12 cellular contexts compared by ENCODE assay signal in the genomic region with DNA sequence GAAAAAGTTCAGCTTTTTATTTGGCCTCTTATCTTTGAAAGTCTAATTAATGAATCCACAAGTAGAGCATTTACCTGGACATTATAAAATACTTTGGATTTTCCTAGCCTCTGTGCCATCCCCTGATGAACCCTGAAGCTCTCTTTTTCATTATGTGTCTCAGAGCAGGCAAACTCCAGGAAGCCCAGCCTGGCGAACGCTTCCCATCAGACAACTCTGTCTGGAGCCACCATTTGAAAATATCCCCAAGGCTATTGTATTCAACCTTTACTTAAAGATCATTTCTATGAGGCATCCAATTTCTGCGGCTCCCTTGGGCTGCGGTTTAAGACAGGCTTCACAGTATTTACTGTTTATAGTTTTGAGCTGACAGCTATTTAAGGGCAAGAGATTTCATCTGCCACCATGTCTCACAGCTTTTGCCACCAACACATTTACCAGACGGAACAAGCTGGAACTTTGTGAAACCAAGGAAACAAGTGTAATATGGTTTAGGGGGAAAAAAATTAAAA.
DNase-seq lines count a peak whose midpoint lies in the region; ATAC-seq and TF ChIP-seq lines count a peak whose summit lies in the region.
"Had no signal": no experiment of that assay in that cellular context is flagged by ENCODE, and none has a peak within 500 bp of the region (broad histone marks: within the 10 kb centered on the region; RNA-seq: fewer than 3 reads in every experiment).

No MANE protein-coding gene starts in this region.

- DNase-seq in RWPE1 (ENCODE audit: low spot score): no peak
- peak; percentile 14 for DNase-seq in fibroblast of gingiva (ENCODE audit: low read depth)
- no peak for DNase-seq in neuronal stem cell (ENCODE audit: low spot score)
- no peak for DNase-seq in occipital lobe (lab: John Stamatoyannopoulos, UW)
- no peak for DNase-seq in sciatic nerve (ENCODE audit: low spot score)
- DNase-seq in SK-N-DZ (ENCODE audit: low spot score): no peak
- DNase-seq: activated T-cell treated with anti-CD3 and anti-CD28 coated beads, Interleukin-2, amount 50 U/mL, for 1 hour; NCI-H526 treated with DMSO at 0.1 percent for 48 hours had no signal

- H3K4ac ChIP-seq in neuronal stem cell (ENCODE audit: low read length): no peak overlapping the region

- intact Hi-C loops in sciatic nerve (cut with DNase I): no loop called here

- H2BK15ac ChIP-seq in neuronal stem cell (ENCODE audit: low read length): no peak overlapping the region

- POLR2A ChIA-PET in RWPE1 (lab: Yijun Ruan, JAX; ENCODE audit: low non-redundant PET): no interaction called here

- no peak overlapping the region for H2BK12ac ChIP-seq in neuronal stem cell (ENCODE audit: low read length)

- no CpG with 5 or more reads among the region's 5 CpGs for WGBS in neuronal stem cell (ENCODE audit: extremely low coverage in 2 of 2, insufficient read length in 2 of 2, insufficient replicate concordance in 1 of 2), 2 donors

- H4K91ac ChIP-seq in neuronal stem cell (ENCODE audit: low read depth, low read length, poor library complexity): no peak overlapping the region

- no peak for ATAC-seq in GM21528 (IDR thresholded peaks at IDR 0.05; ENCODE audit: low FRiP score, unreplicated experiment)
- ATAC-seq in sciatic nerve: no peak

- H2AFZ ChIP-seq in ACC112 (ENCODE audit: low read length, unreplicated experiment) (peak overlapping the region; percentile 19), neuronal stem cell (ENCODE audit: low read length) (peak overlapping the region; percentile 84)

- H3K79me1 ChIP-seq in neuronal stem cell (ENCODE audit: low read depth, low read length): no peaks in the 10 kb centered on the region

- no peak overlapping the region for H3K4me2 ChIP-seq in neuronal stem cell (ENCODE audit: insufficient read depth, low read length, poor library complexity, severe bottlenecking)

- H3K27ac ChIP-seq in ACC112 (ENCODE audit: low read depth, low read length) (no peak overlapping the region), RWPE1 (peak overlapping the region; percentile 64; the same call in 1 of the 2 replicates), neuronal stem cell (replicated peaks; ENCODE audit: low read length) (no peak overlapping the region)
- H3K27ac ChIP-seq: brain microvascular endothelial cell had no signal

- H3K4me1 ChIP-seq in ACC112 (ENCODE audit: control insufficient read depth, insufficient read depth, low read length, unreplicated experiment) (peaks cover 20% of the 10 kb centered on the region), neuronal stem cell (ENCODE audit: control insufficient read depth in 2 of 2, insufficient read depth in 1 of 2, low read depth in 1 of 2, low read length in 2 of 2) (peaks cover 5 to 11% of the 10 kb centered on the region in 2 donors)

- no peak overlapping the region for H3K14ac ChIP-seq in neuronal stem cell (ENCODE audit: low read length)

- H2AK5ac ChIP-seq in neuronal stem cell (ENCODE audit: low read depth, low read length): no peak overlapping the region

- H3K9ac ChIP-seq in neuronal stem cell (ENCODE audit: low read depth, low read length, poor library complexity): no peak overlapping the region

- H3K27me3 ChIP-seq in ACC112 (ENCODE audit: insufficient read depth, low read length) (no peaks in the 10 kb centered on the region), neuronal stem cell (ENCODE audit: control insufficient read depth in 3 of 3, insufficient read depth in 3 of 3, low read depth in 1 of 3, low read length in 3 of 3) (no peaks in the 10 kb centered on the region)

- no peak overlapping the region for H2BK5ac ChIP-seq in neuronal stem cell (ENCODE audit: low read length)

- CTCF ChIA-PET in RWPE1 (lab: Yijun Ruan, JAX): no interaction called here

- H3K4me3 ChIP-seq in ACC112 (ENCODE audit: low read depth, low read length) (peak overlapping the region; percentile 63), neuronal stem cell (ENCODE audit: low read length in 2 of 2) (no peak overlapping the region)
- H3K4me3 ChIP-seq: mucosa of descending colon had no signal

- no peak overlapping the region for H3K23ac ChIP-seq in neuronal stem cell (ENCODE audit: low read depth, low read length, poor library complexity)

- no peak for TF ChIP-seq CTCF in RWPE1 (conservative IDR thresholded peaks at IDR 0.05; ENCODE audit: low read depth)

- no peak overlapping the region for H3K18ac ChIP-seq in neuronal stem cell (ENCODE audit: low read length)

- no peak overlapping the region for H4K8ac ChIP-seq in neuronal stem cell (ENCODE audit: low read depth, low read length)

- H3K9me3 ChIP-seq in neuronal stem cell (replicated peaks in 1 of 2; ENCODE audit: control insufficient read depth in 2 of 2, insufficient read depth in 1 of 2, low read depth in 1 of 2, low read length in 2 of 2): no peaks in the 10 kb centered on the region
- H3K9me3 ChIP-seq: mucosa of descending colon had no signal

- H2BK120ac ChIP-seq in neuronal stem cell (ENCODE audit: low read depth, low read length): no peak overlapping the region

- H3K79me2 ChIP-seq in ACC112 (ENCODE audit: control insufficient read depth, insufficient read depth, low read length, unreplicated experiment): no peaks in the 10 kb centered on the region

- H3K36me3 ChIP-seq in ACC112 (ENCODE audit: insufficient read depth, low read length) (no peaks in the 10 kb centered on the region), neuronal stem cell (replicated peaks in 1 of 2; ENCODE audit: control insufficient read depth in 2 of 2, insufficient read depth in 2 of 2, low read length in 2 of 2) (no peaks in the 10 kb centered on the region)
- H3K36me3 ChIP-seq: brain microvascular endothelial cell had no signal
